Comparison of ENCODE assay signal across 18 cellular contexts in the genomic region with DNA sequence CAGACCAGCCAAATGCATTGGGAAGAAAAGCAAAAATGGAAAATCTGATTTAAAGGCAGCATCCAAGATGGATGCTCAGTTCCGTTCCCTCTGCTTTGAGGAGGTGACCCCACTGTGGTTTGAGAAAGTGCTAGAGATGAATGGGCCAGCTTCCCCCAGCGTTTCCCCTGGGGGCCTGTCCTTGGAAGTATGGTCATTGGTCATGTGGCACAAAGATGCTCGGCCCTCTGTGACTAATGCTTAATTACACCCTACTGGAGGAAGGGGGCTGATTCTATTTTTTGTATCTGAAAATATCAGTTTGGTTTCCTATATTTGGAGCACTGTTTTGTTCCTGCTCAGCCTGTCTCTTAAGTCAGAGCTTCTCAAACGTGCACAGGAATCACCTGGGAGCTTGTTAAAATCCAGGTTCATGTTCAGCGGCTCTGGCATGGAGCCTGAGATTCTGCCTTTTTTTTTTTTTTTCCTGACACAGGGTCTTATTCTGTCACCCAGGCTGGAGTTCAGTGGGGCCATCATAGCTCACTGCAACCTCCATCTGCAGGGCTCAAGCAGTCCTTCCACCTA. TPM values are rescaled to one million over a fixed set of nuclear protein-coding genes. Genes with fewer than 3 reads are reported as not detected.
A peak's percentile ranks its signal among the peaks of the same experiment; 100 is the strongest.
DNase-seq lines count a peak whose midpoint lies in the region; ATAC-seq and TF ChIP-seq lines count a peak whose summit lies in the region.
"Had no signal": no experiment of that assay in that cellular context is flagged by ENCODE, and none has a peak within 500 bp of the region (broad histone marks: within the 10 kb centered on the region; RNA-seq: fewer than 3 reads in every experiment).

No MANE protein-coding gene starts in this region.

- intact Hi-C loops in Right ventricle myocardium superior (cut with DNase I) = loop anchor here (10.0 kb wide), 1 partner anchor 93 kb away; no protein-coding TSS in a partner anchor
- intact Hi-C loops in left ventricle myocardium inferior (cut with micrococcal nuclease) = no loop called here
- intact Hi-C loops in tibial artery (cut with DNase I; ENCODE audit: low total_unique reads) = no loop called here
- intact Hi-C loops in body of pancreas (cut with DNase I) = no loop called here

- no peaks in the 10 kb centered on the region for H3K27me3 ChIP-seq in left ventricle myocardium inferior (ENCODE audit: low read depth)
- H3K27me3 ChIP-seq in tibial artery = no peaks in the 10 kb centered on the region
- no peaks in the 10 kb centered on the region for H3K27me3 ChIP-seq in body of pancreas
- H3K27me3 ChIP-seq: Peyer's patch had no signal

- H3K36me3 ChIP-seq in left ventricle myocardium inferior = no peaks in the 10 kb centered on the region
- peaks cover 0 to 14% (median 10%) of the 10 kb centered on the region in 3 donors for H3K36me3 ChIP-seq in tibial artery
- no peaks in the 10 kb centered on the region for H3K36me3 ChIP-seq in body of pancreas (replicated peaks in 1 of 2; ENCODE audit: insufficient read depth in 1 of 2, low read depth in 2 of 2)
- H3K36me3 ChIP-seq: Peyer's patch had no signal

- H3K27ac ChIP-seq in left ventricle myocardium inferior (replicated peaks) (no peak overlapping the region), tibial artery (peak overlapping the region; percentile 46 to 48), body of pancreas (no peak overlapping the region)
- H3K27ac ChIP-seq: A549, Peyer's patch had no signal

- H3K4me1 ChIP-seq in left ventricle myocardium inferior = peaks cover 50% of the 10 kb centered on the region
- peaks cover 0 to 31% (median 17%) of the 10 kb centered on the region in 4 donors for H3K4me1 ChIP-seq in tibial artery
- peaks cover 30% of the 10 kb centered on the region for H3K4me1 ChIP-seq in body of pancreas
- H3K4me1 ChIP-seq: Peyer's patch had no signal

- peaks cover 0 to 4% of the 10 kb centered on the region in 2 donors for H3K36me3 Mint-ChIP-seq in activated naive CD4-positive, alpha-beta T cell treated with anti-CD3 and anti-CD28 coated beads, Interleukin-2, amount 50 U/mL, for 72 hours
- H3K36me3 Mint-ChIP-seq: activated CD8-positive, alpha-beta memory T cell treated with anti-CD3 and anti-CD28 coated beads, Interleukin-2, amount 10 ng/mL, durations not matched to agents 7 days and 5 days; mesothelial cell of epicardium had no signal

- 82 to 83% methylated on average over 3 to 5 of the region's 5 CpGs for WGBS in body of pancreas, 2 donors

- no peak for ATAC-seq in Right ventricle myocardium superior (ENCODE audit: poor library complexity)
- peak; percentile 40 for ATAC-seq in SK-N-SH treated with all-trans-retinoic acid at 6 μM for 48 hours
- no peak for ATAC-seq in activated naive CD4-positive, alpha-beta T cell treated with anti-CD3 and anti-CD28 coated beads, Interleukin-2, amount 50 U/mL, for 72 hours
- ATAC-seq in body of pancreas = no peak
- ATAC-seq: activated CD8-positive, alpha-beta memory T cell treated with anti-CD3 and anti-CD28 coated beads, Interleukin-2, amount 10 ng/mL, durations not matched to agents 7 days and 5 days had no signal

- H3K9me3 Mint-ChIP-seq in activated naive CD4-positive, alpha-beta T cell treated with anti-CD3 and anti-CD28 coated beads, Interleukin-2, amount 50 U/mL, for 72 hours = no peaks in the 10 kb centered on the region
- H3K9me3 Mint-ChIP-seq: mesothelial cell of epicardium had no signal

- DNase-seq in Right ventricle myocardium superior (peak; percentile 24), left ventricle myocardium inferior (no peak), fibroblast of mammary gland (ENCODE audit: low read depth) (peak; percentile 48), tibial artery (no peak), GM20000 (ENCODE audit: low spot score) (no peak), body of pancreas (no peak)
- no peak for DNase-seq in activated naive CD4-positive, alpha-beta T cell treated with anti-CD3 and anti-CD28 coated beads, Interleukin-2, amount 50 U/mL, for 72 hours (ENCODE audit: low spot score in 2 of 2)
- DNase-seq: activated CD8-positive, alpha-beta memory T cell treated with anti-CD3 and anti-CD28 coated beads, Interleukin-2, amount 10 ng/mL, durations not matched to agents 7 days and 5 days; left cardiac atrium; NCI-H1092; NCI-H2081; NCI-H510A treated with DMSO at 0.1 percent for 48 hours; Peyer's patch; stimulated activated CD4-positive, alpha-beta T cell treated with anti-CD3 and anti-CD28 coated beads, Interleukin-4, amount 100 ng/mL, for 24 hours had no signal

- H3K4me3 ChIP-seq in left ventricle myocardium inferior = no peak overlapping the region
- no peak overlapping the region for H3K4me3 ChIP-seq in fibroblast of mammary gland (ENCODE audit: control insufficient read depth, low read depth, low read length)
- H3K4me3 ChIP-seq in tibial artery = no peak overlapping the region
- H3K4me3 ChIP-seq in body of pancreas = no peak overlapping the region
- H3K4me3 ChIP-seq: A549, Peyer's patch had no signal

- H3K9me3 ChIP-seq in left ventricle myocardium inferior (replicated peaks) = no peaks in the 10 kb centered on the region
- no peaks in the 10 kb centered on the region for H3K9me3 ChIP-seq in tibial artery
- H3K9me3 ChIP-seq in body of pancreas = no peaks in the 10 kb centered on the region
- H3K9me3 ChIP-seq: A549, Peyer's patch had no signal

- H3K27ac Mint-ChIP-seq in activated naive CD4-positive, alpha-beta T cell treated with anti-CD3 and anti-CD28 coated beads, Interleukin-2, amount 50 U/mL, for 72 hours = no peak overlapping the region
- H3K27ac Mint-ChIP-seq: activated CD8-positive, alpha-beta memory T cell treated with anti-CD3 and anti-CD28 coated beads, Interleukin-2, amount 10 ng/mL, durations not matched to agents 7 days and 5 days; CD14-positive monocyte; mesothelial cell of epicardium had no signal

- no peak for TF ChIP-seq POLR2A in body of pancreas (IDR thresholded peaks at IDR 0.05)

- TF ChIP-seq CTCF in left ventricle myocardium inferior (IDR thresholded peaks at IDR 0.05; ENCODE audit: borderline replicate concordance) (no peak), fibroblast of mammary gland (conservative IDR thresholded peaks at IDR 0.05; ENCODE audit: control insufficient read depth, insufficient read depth, low read depth, low read length) (no peak), tibial artery (IDR thresholded peaks at IDR 0.05) (no peak), GM20000 (IDR thresholded peaks at IDR 0.05; ENCODE audit: extremely low read depth, missing control alignments) (no peak), body of pancreas (IDR thresholded peaks at IDR 0.05) (no peak)

TF ChIP-seq in SK-N-SH treated with all-trans-retinoic acid at 6 μM for 48 hours, 23 proteins besides CTCF, POLR2A, EP300 and RAD21 (continues in another document):
- TF ChIP-seq TCF4 (CRISPR knock-in tag; IDR thresholded peaks at IDR 0.05; ENCODE audit: borderline replicate concordance) (no peak), ZNF565 (CRISPR knock-in tag; conservative IDR thresholded peaks at IDR 0.05; ENCODE audit: low read depth) (no peak), TOX (CRISPR knock-in tag; IDR thresholded peaks at IDR 0.05; ENCODE audit: borderline replicate concordance) (no peak), OSR1 (CRISPR knock-in tag; IDR thresholded peaks at IDR 0.05) (no peak), BACH2 (CRISPR knock-in tag; IDR thresholded peaks at IDR 0.05; ENCODE audit: borderline replicate concordance) (no peak), PATZ1 (CRISPR knock-in tag; IDR thresholded peaks at IDR 0.05; ENCODE audit: borderline replicate concordance) (no peak), CSDC2 (CRISPR knock-in tag; IDR thresholded peaks at IDR 0.05) (no peak)
- TF ChIP-seq, protein P1, sequence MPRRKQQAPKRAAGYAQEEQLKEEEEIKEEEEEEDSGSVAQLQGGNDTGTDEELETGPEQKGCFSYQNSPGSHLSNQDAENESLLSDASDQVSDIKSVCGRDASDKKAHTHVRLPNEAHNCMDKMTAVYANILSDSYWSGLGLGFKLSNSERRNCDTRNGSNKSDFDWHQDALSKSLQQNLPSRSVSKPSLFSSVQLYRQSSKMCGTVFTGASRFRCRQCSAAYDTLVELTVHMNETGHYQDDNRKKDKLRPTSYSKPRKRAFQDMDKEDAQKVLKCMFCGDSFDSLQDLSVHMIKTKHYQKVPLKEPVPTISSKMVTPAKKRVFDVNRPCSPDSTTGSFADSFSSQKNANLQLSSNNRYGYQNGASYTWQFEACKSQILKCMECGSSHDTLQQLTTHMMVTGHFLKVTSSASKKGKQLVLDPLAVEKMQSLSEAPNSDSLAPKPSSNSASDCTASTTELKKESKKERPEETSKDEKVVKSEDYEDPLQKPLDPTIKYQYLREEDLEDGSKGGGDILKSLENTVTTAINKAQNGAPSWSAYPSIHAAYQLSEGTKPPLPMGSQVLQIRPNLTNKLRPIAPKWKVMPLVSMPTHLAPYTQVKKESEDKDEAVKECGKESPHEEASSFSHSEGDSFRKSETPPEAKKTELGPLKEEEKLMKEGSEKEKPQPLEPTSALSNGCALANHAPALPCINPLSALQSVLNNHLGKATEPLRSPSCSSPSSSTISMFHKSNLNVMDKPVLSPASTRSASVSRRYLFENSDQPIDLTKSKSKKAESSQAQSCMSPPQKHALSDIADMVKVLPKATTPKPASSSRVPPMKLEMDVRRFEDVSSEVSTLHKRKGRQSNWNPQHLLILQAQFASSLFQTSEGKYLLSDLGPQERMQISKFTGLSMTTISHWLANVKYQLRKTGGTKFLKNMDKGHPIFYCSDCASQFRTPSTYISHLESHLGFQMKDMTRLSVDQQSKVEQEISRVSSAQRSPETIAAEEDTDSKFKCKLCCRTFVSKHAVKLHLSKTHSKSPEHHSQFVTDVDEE (CRISPR knock-in tag; IDR thresholded peaks at IDR 0.05) = no peak

RNA-seq across cellular contexts. Expression of gene SELENON, which starts 12.4 kb away (rescaled TPM):
- total RNA-seq in Right ventricle myocardium superior (39.6 TPM), left ventricle myocardium inferior (45.2 TPM), body of pancreas (10 to 100 TPM; 22.8 to 27.4 TPM)
- 10 to 100 TPM; 13.5 to 34.9 TPM for total RNA-seq in activated naive CD4-positive, alpha-beta T cell treated with anti-CD3 and anti-CD28 coated beads, Interleukin-2, amount 50 U/mL, for 72 hours

RNA-seq across cellular contexts. Expression of gene MTFR1L, which starts 32.2 kb away (rescaled TPM):
- 222 TPM for total RNA-seq in Right ventricle myocardium superior
- 252 TPM for total RNA-seq in left ventricle myocardium inferior
- total RNA-seq in activated naive CD4-positive, alpha-beta T cell treated with anti-CD3 and anti-CD28 coated beads, Interleukin-2, amount 50 U/mL, for 72 hours = 10 to 100 TPM; 42.6 to 43.9 TPM
- total RNA-seq in body of pancreas = 10 to 100 TPM; 39.7 to 56.4 TPM

Comparison
In these comparisons a context has a peak if more than half of its experiments do, and no peak if none do; other contexts are left out.
1. DNase-seq: peak in Right ventricle myocardium superior (single experiment) and fibroblast of mammary gland (single experiment); none in left ventricle myocardium inferior (single experiment), tibial artery (0 of 2), activated naive CD4-positive, alpha-beta T cell treated with anti-CD3 and anti-CD28 coated beads, Interleukin-2, amount 50 U/mL, for 72 hours (0 of 2), GM20000 (single experiment) and body of pancreas (0 of 4).
2. H3K27ac ChIP-seq: peak in tibial artery (2 of 2); none in left ventricle myocardium inferior (single experiment) and body of pancreas (0 of 4).